Comparison of ENCODE assay signal across 13 cellular contexts in the genomic region with DNA sequence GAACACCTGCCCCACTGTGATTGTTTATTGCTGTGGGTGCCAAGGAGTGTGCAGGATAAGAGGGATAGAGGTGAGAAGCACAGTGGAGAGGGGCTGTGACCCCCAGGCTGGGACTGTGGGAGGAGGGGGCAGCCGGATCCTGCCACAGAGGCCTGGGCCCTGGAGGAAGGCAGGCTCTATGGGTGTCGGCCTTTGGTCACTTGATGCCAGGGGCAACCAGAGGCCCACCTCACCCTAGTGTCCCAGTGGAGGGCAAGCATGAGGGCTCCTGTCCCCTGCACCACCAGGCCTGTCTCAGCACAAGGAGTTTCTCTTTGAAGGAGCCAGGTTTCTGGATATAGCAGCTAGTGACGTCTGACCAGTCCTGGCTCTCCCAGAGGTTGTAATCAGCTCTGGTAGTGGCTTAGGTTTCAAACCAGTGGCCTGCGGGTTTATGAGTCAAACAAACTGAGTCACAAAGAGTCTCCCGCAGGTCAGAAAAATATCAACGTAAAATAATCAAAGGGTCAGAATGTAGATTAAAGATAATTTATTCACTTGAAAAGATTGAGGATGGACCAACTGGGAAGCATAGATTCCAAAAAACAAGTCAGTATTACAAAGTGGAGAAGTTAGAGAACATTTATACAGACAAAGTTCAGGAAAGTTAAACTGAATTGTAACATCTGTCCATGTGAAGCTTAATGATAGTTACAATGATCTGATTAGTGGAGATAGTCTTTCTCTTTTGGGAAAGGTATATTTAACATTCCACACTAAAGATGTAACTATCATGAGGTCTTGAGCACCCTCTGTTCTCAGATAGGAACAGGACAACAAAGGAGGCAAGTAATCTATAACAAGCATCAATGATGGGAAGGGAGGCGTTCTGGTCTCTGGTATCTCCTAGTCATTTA. TPM values are rescaled to one million over a fixed set of nuclear protein-coding genes. Genes with fewer than 3 reads are reported as not detected.
A peak's percentile ranks its signal among the peaks of the same experiment; 100 is the strongest.
DNase-seq lines count a peak whose midpoint lies in the region; ATAC-seq and TF ChIP-seq lines count a peak whose summit lies in the region.
"Had no signal": no experiment of that assay in that cellular context is flagged by ENCODE, and none has a peak within 500 bp of the region (broad histone marks: within the 10 kb centered on the region; RNA-seq: fewer than 3 reads in every experiment).

No MANE protein-coding gene starts in this region.

- peak overlapping the region; percentile 52 for H3K14ac ChIP-seq in trophoblast cell (ENCODE audit: low read length)

- WGBS in trophoblast cell (ENCODE audit: extremely low coverage, insufficient coverage, insufficient read length) = no CpG with 5 or more reads among the region's 7 CpGs

- H2BK12ac ChIP-seq in trophoblast cell (ENCODE audit: low read length) = no peak overlapping the region

- peak; percentile 4 for DNase-seq in GM13976 (ENCODE audit: low spot score)
- peak; percentile 43 for DNase-seq in RKO (ENCODE audit: low spot score)
- peak; percentile 91 to 97 for DNase-seq in trophoblast cell
- DNase-seq in NCI-H2107 treated with DMSO at 0.1 percent for 48 hours (lab: John Stamatoyannopoulos, UW; ENCODE audit: unreplicated experiment) = no peak
- no peak for DNase-seq in caudate nucleus (lab: John Stamatoyannopoulos, UW)
- no peak for DNase-seq in WERI-Rb-1
- DNase-seq: esophagus squamous epithelium, immature natural killer cell, NCI-H1417 treated with DMSO at 0.1 percent for 48 hours had no signal

- H2BK120ac ChIP-seq in trophoblast cell (ENCODE audit: insufficient read depth, low read length, poor library complexity) = peak overlapping the region; percentile 88

- H3K4me2 ChIP-seq in trophoblast cell (ENCODE audit: low read length) = no peak overlapping the region

- peaks cover 9 to 11% of the 10 kb centered on the region in 2 experiments for H3K4me1 ChIP-seq in trophoblast cell (ENCODE audit: control insufficient read depth in 1 of 2, insufficient read depth in 2 of 2, low read length in 2 of 2)
- H3K4me1 ChIP-seq: esophagus squamous epithelium had no signal

- H4K8ac ChIP-seq in trophoblast cell (ENCODE audit: low read depth, low read length) = peak overlapping the region; percentile 47

- peak overlapping the region; percentile 3 for H2AK5ac ChIP-seq in trophoblast cell (ENCODE audit: low read length)

- peak overlapping the region; percentile 3 for H3K4ac ChIP-seq in trophoblast cell (ENCODE audit: low read depth, low read length)

- H3K9ac ChIP-seq in trophoblast cell (ENCODE audit: low read length) = no peak overlapping the region

- H3K23ac ChIP-seq in trophoblast cell (ENCODE audit: low read length) = no peak overlapping the region

- H3K18ac ChIP-seq in trophoblast cell (ENCODE audit: low read length) = peak overlapping the region; percentile 26

- H3K79me2 ChIP-seq in trophoblast cell (ENCODE audit: control insufficient read depth, insufficient read depth, low read length, poor library complexity) = peaks cover 8% of the 10 kb centered on the region

- ATAC-seq in esophagus mucosa = peak; percentile 33
- ATAC-seq in GM19324 (IDR thresholded peaks at IDR 0.05; ENCODE audit: low FRiP score, unreplicated experiment) = no peak
- ATAC-seq: sciatic nerve had no signal

- H4K12ac ChIP-seq in trophoblast cell (ENCODE audit: low read depth, low read length) = peak overlapping the region; percentile 3

- H3K27ac ChIP-seq in trophoblast cell (ENCODE audit: low read depth, low read length) = peak overlapping the region; percentile 75
- no peak overlapping the region for H3K27ac ChIP-seq in caudate nucleus (ENCODE audit: low read depth, low read length)
- no peak overlapping the region for H3K27ac ChIP-seq in WERI-Rb-1
- H3K27ac ChIP-seq: esophagus squamous epithelium, SK-N-MC had no signal

- H3K27me3 ChIP-seq in trophoblast cell (ENCODE audit: insufficient read depth, low read length) (no peaks in the 10 kb centered on the region), WERI-Rb-1 (ENCODE audit: insufficient read depth, low read depth, severe bottlenecking) (no peaks in the 10 kb centered on the region)
- H3K27me3 ChIP-seq: esophagus squamous epithelium had no signal

- H2AFZ ChIP-seq in trophoblast cell (ENCODE audit: insufficient read depth, low read length, poor library complexity) = no peak overlapping the region

- H4K91ac ChIP-seq in trophoblast cell (ENCODE audit: low read depth, low read length) = peak overlapping the region; percentile 92

- in situ Hi-C loops in GM13976 (cut with MboI; ENCODE audit: low sequenced_read_pairs, unreplicated experiment) = no loop called here

- H3K79me1 ChIP-seq in trophoblast cell (ENCODE audit: low read length) = peaks cover 28% of the 10 kb centered on the region

- TF ChIP-seq CTCF in GM13976 (IDR thresholded peaks at IDR 0.05; ENCODE audit: borderline replicate concordance, control extremely low read depth, extremely low read depth, insufficient read depth, missing control alignments) = no peak
- TF ChIP-seq CTCF in WERI-Rb-1 (IDR thresholded peaks at IDR 0.05; ENCODE audit: low read depth, low read length) = no peak

- peak overlapping the region; percentile 69 for H2BK5ac ChIP-seq in trophoblast cell (ENCODE audit: low read depth, low read length, poor library complexity)

- H3K36me3 ChIP-seq in trophoblast cell (ENCODE audit: control insufficient read depth in 1 of 2, insufficient read depth in 2 of 2, low read length in 2 of 2) (no peaks in the 10 kb centered on the region), WERI-Rb-1 (no peaks in the 10 kb centered on the region)
- H3K36me3 ChIP-seq: esophagus squamous epithelium had no signal

- H3K4me3 ChIP-seq in trophoblast cell (ENCODE audit: low read depth, low read length) (no peak overlapping the region), WERI-Rb-1 (ENCODE audit: low read depth, low read length) (no peak overlapping the region)
- H3K4me3 ChIP-seq: esophagus squamous epithelium, SK-N-MC had no signal

- H3K9me3 ChIP-seq in trophoblast cell (ENCODE audit: insufficient read depth, low read depth, low read length) (peaks cover 7% of the 10 kb centered on the region), WERI-Rb-1 (ENCODE audit: severe bottlenecking) (no peaks in the 10 kb centered on the region)
- H3K9me3 ChIP-seq: esophagus squamous epithelium had no signal

RNA-seq across cellular contexts. Expression of gene ZNF488, which starts 37.2 kb away (rescaled TPM):
- total RNA-seq in esophagus mucosa = 0.60 TPM
- 34.5 and 39.7 TPM in 2 replicates for polyA plus RNA-seq in trophoblast cell (2013)
- polyA plus RNA-seq: immature natural killer cell had no signal

Comparison
In these comparisons a context has a peak if more than half of its experiments do, and no peak if none do; other contexts are left out.
1. DNase-seq: peak in GM13976 (single experiment), RKO (single experiment) and trophoblast cell (2 of 2); none in NCI-H2107 treated with DMSO at 0.1 percent for 48 hours (single experiment), caudate nucleus (0 of 61) and WERI-Rb-1 (single experiment).